8 cellular contexts compared by ENCODE assay signal in the genomic region with DNA sequence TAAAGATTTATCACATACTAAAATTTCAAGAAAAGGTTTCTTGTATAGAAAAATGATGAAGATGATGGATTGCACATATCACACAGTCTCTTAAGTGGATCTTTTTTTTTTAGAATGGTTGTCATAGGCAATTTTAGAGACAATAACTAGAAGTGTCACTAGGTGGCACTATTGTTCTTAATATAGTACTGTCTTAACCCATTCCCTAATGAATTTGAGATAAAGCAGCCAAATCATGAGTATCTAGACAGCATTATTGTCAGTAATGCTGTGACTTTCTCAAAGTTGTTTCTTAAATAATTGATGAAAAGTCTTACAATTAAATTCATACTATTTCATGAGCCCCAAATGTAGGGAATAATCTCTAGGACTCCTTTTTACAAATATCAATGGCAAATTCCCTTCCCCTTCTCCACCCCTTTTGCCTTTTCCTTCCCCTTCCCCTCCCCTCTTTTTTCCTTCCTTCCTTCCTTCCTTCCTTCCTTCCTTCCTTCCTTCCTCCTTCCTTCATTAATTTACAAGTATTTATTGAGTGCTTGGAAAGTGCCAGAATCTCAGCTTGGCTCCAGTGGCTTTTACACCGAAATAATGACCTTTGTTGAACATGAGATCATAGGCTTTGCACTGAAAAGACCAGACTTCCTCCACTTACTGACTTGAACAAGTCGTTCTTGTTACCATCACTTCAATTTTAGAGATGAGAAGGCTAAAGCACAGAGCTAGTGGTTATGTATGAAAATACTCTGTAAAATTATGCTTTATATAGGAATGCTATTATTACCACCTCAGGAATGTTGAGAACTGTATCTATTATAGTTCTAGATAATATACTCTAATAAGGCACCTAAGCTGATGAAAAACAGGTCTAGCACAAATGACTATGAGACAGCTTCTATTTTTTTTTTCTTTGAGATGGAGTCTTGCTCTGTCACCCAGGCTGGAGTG. TPM values are rescaled to one million over a fixed set of nuclear protein-coding genes. Genes with fewer than 3 reads are reported as not detected.
DNase-seq lines count a peak whose midpoint lies in the region; ATAC-seq and TF ChIP-seq lines count a peak whose summit lies in the region.

No MANE protein-coding gene starts in this region.

- H3K27me3 ChIP-seq in DOHH2 (ENCODE audit: control insufficient read depth, low read length) = no peaks in the 10 kb centered on the region

- intact Hi-C loops in left ventricle myocardium superior (cut with micrococcal nuclease) (loop anchor here (1.0 to 5.0 kb wide), 2 partner anchors 176 to 385 kb away; no protein-coding TSS in a partner anchor), sciatic nerve (cut with DNase I) (loop anchor here (5.0 to 10.0 kb wide), 2 partner anchors 323 to 386 kb away; no protein-coding TSS in a partner anchor)

- peaks cover 4% of the 10 kb centered on the region; the same call in 1 of the 2 replicates for H3K9me3 ChIP-seq in DOHH2 (ENCODE audit: control insufficient read depth, insufficient read depth, low read length)

- peak; percentile 61 for ATAC-seq in HG02588 (IDR thresholded peaks at IDR 0.05; ENCODE audit: unreplicated experiment)
- peak; percentile 85 for ATAC-seq in left ventricle myocardium superior
- ATAC-seq in sciatic nerve = peak; percentile 92
- no peak for ATAC-seq in HG02973 (IDR thresholded peaks at IDR 0.05; ENCODE audit: unreplicated experiment)

- H3K4me2 ChIP-seq in DOHH2 (ENCODE audit: low read length) = no peak overlapping the region

- peak; percentile 62 for TF ChIP-seq CTCF in DOHH2 (IDR thresholded peaks at IDR 0.05; ENCODE audit: low read depth, low read length, poor library complexity, severe bottlenecking)

- no peaks in the 10 kb centered on the region for H3K79me2 ChIP-seq in DOHH2 (ENCODE audit: control insufficient read depth, low read length)

- no peaks in the 10 kb centered on the region for H4K20me1 ChIP-seq in DOHH2 (ENCODE audit: control insufficient read depth, insufficient read depth, low read depth, low read length)

- peaks cover 39% of the 10 kb centered on the region for H3K4me1 ChIP-seq in DOHH2 (ENCODE audit: control insufficient read depth, low read length)

- H3K27ac ChIP-seq in DOHH2 (ENCODE audit: low read depth, low read length) = no peak overlapping the region

- DNase-seq in NCI-H226 (peak; percentile 54), amniotic stem cell (lab: John Stamatoyannopoulos, UW) (peak; percentile 47), left ventricle myocardium superior (no peak), sciatic nerve (ENCODE audit: low spot score) (no peak), cortex of kidney (lab: John Stamatoyannopoulos, UW) (no peak)

- peaks cover 21% of the 10 kb centered on the region for H3F3A ChIP-seq in DOHH2 (ENCODE audit: control insufficient read depth, insufficient read depth)

- no peak overlapping the region for H3K4me3 ChIP-seq in DOHH2 (ENCODE audit: low read length)

- peaks cover 30% of the 10 kb centered on the region for H3K36me3 ChIP-seq in DOHH2 (ENCODE audit: control insufficient read depth, low read length)

- H3K9me2 ChIP-seq in DOHH2 (replicated peaks; ENCODE audit: control insufficient read depth, low read length) = no peaks in the 10 kb centered on the region

RNA-seq across cellular contexts. Expression of gene MYL12B, which starts 19.8 kb away (rescaled TPM):
- total RNA-seq in left ventricle myocardium superior = 168 TPM
- 275 TPM for total RNA-seq in sciatic nerve

RNA-seq across cellular contexts. Expression of gene MYL12A, which starts 34.1 kb away (rescaled TPM):
- total RNA-seq in left ventricle myocardium superior (1,328 TPM), sciatic nerve (358 TPM)

Comparison
In these comparisons a context has a peak if more than half of its experiments do, and no peak if none do; other contexts are left out.
1. DNase-seq: peak in NCI-H226 (single experiment) and amniotic stem cell (single experiment); none in left ventricle myocardium superior (single experiment), sciatic nerve (single experiment) and cortex of kidney (single experiment).